23 cellular contexts compared by ENCODE assay signal in the genomic region with DNA sequence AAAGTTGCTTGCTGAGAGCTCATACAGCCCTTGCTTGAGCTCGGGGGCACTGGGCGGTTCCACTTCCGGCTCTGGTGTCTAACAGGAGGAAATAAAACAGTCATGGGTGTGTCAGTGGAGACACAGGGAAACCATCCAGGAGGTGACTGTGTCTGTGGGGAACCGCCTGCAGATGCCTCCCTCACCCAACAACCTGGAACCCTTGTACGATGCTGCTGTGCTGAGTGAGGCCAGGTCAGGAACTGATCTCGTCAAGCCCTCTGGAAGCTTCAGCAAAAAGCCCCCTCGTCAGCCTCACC.
"Had no signal": no experiment of that assay in that cellular context is flagged by ENCODE, and none has a peak within 500 bp of the region (broad histone marks: within the 10 kb centered on the region; RNA-seq: fewer than 3 reads in every experiment).

No MANE protein-coding gene starts in this region.

- H3K4me1 Mint-ChIP-seq: activated CD4-positive, alpha-beta T cell treated with anti-CD3 and anti-CD28 coated beads, Interleukin-2, amount 10 ng/mL, durations not matched to agents 7 days and 5 days; brain; natural killer cell had no signal

- FAIRE-seq: endometrium, kidney had no signal

- H3K27me3 Mint-ChIP-seq: activated CD4-positive, alpha-beta T cell treated with anti-CD3 and anti-CD28 coated beads, Interleukin-2, amount 10 ng/mL, durations not matched to agents 7 days and 5 days; activated CD8-positive, alpha-beta T cell treated with anti-CD3 and anti-CD28 coated beads for 36 hours; brain; dendritic cell treated with granulocyte-macrophage colony-stimulating factor and Interleukin-4, amounts not matched to agents 40 ng/mL and 50 ng/mL, for 4 days; stimulated activated naive CD8-positive, alpha-beta T cell treated with anti-CD3 and anti-CD28 coated beads, Interleukin-15, Interleukin-2, amounts not matched to agents 100 ng/mL and 50 ng/mL, for 24 hours; T-helper 17 cell had no signal

- ATAC-seq: activated CD8-positive, alpha-beta T cell treated with anti-CD3 and anti-CD28 coated beads for 36 hours; activated naive CD4-positive, alpha-beta T cell treated with anti-CD3 and anti-CD28 coated beads, Interleukin-2, amount 50 U/mL, for 72 hours; left lobe of liver; natural killer cell; T-helper 17 cell had no signal

- H3K4me1 ChIP-seq: prostate gland, thyroid gland had no signal

- H3K4me3 ChIP-seq: ovary, prostate gland, thyroid gland had no signal

- H3K27me3 ChIP-seq: neutrophil, ovary, thyroid gland had no signal

- H3K27ac ChIP-seq: neutrophil, ovary, prostate gland, thyroid gland, WERI-Rb-1 had no signal

- H3K9me3 ChIP-seq: neutrophil, ovary, prostate gland, thyroid gland had no signal

- H3K27ac Mint-ChIP-seq: activated CD4-positive, alpha-beta T cell treated with anti-CD3 and anti-CD28 coated beads, Interleukin-2, amount 10 ng/mL, durations not matched to agents 7 days and 5 days; activated CD8-positive, alpha-beta T cell treated with anti-CD3 and anti-CD28 coated beads for 36 hours; activated naive CD4-positive, alpha-beta T cell treated with anti-CD3 and anti-CD28 coated beads, Interleukin-2, amount 50 U/mL, for 72 hours; activated T-helper 1 cell treated with anti-CD3 and anti-CD28 coated beads, Interleukin-12 subunit alpha, Interleukin-12 subunit beta, Interleukin-2, Interleukin-4 antibody, amounts not matched to agents 30 ng/mL and 10 ng/mL and 1 ng/mL, durations not matched to agents 14 hours and 24 hours and 36 hours; brain; dendritic cell treated with granulocyte-macrophage colony-stimulating factor and Interleukin-4, amounts not matched to agents 40 ng/mL and 50 ng/mL, for 4 days; natural killer cell; stimulated activated naive CD8-positive, alpha-beta T cell treated with anti-CD3 and anti-CD28 coated beads, Interleukin-15, Interleukin-2, amounts not matched to agents 100 ng/mL and 50 ng/mL, for 24 hours; T-helper 17 cell had no signal

- H3K4me3 Mint-ChIP-seq: activated CD4-positive, alpha-beta T cell treated with anti-CD3 and anti-CD28 coated beads, Interleukin-2, amount 10 ng/mL, durations not matched to agents 7 days and 5 days; activated CD8-positive, alpha-beta T cell treated with anti-CD3 and anti-CD28 coated beads for 36 hours; activated T-helper 1 cell treated with anti-CD3 and anti-CD28 coated beads, Interleukin-12 subunit alpha, Interleukin-12 subunit beta, Interleukin-2, Interleukin-4 antibody, amounts not matched to agents 30 ng/mL and 10 ng/mL and 1 ng/mL, durations not matched to agents 14 hours and 24 hours and 36 hours; brain; dendritic cell treated with granulocyte-macrophage colony-stimulating factor and Interleukin-4, amounts not matched to agents 40 ng/mL and 50 ng/mL, for 4 days; natural killer cell; stimulated activated naive CD8-positive, alpha-beta T cell treated with anti-CD3 and anti-CD28 coated beads, Interleukin-15, Interleukin-2, amounts not matched to agents 100 ng/mL and 50 ng/mL, for 24 hours; T-helper 17 cell had no signal

- H3K9me3 Mint-ChIP-seq: activated CD4-positive, alpha-beta T cell treated with anti-CD3 and anti-CD28 coated beads, Interleukin-2, amount 10 ng/mL, durations not matched to agents 7 days and 5 days; activated CD8-positive, alpha-beta T cell treated with anti-CD3 and anti-CD28 coated beads for 36 hours; activated naive CD4-positive, alpha-beta T cell treated with anti-CD3 and anti-CD28 coated beads, Interleukin-2, amount 50 U/mL, for 72 hours; activated T-helper 1 cell treated with anti-CD3 and anti-CD28 coated beads, Interleukin-12 subunit alpha, Interleukin-12 subunit beta, Interleukin-2, Interleukin-4 antibody, amounts not matched to agents 30 ng/mL and 10 ng/mL and 1 ng/mL, durations not matched to agents 14 hours and 24 hours and 36 hours; brain; dendritic cell treated with granulocyte-macrophage colony-stimulating factor and Interleukin-4, amounts not matched to agents 40 ng/mL and 50 ng/mL, for 4 days; natural killer cell; stimulated activated naive CD8-positive, alpha-beta T cell treated with anti-CD3 and anti-CD28 coated beads, Interleukin-15, Interleukin-2, amounts not matched to agents 100 ng/mL and 50 ng/mL, for 24 hours had no signal

- H3K36me3 ChIP-seq: ovary had no signal

- DNase-seq: activated CD4-positive, alpha-beta T cell treated with anti-CD3 and anti-CD28 coated beads, Interleukin-2, amount 10 ng/mL, durations not matched to agents 7 days and 5 days; activated CD4-positive, CD25-positive, alpha-beta regulatory T cell treated with anti-CD3 and anti-CD28 coated beads, Interleukin-2, amount 50 U/mL, for 72 hours; activated CD8-positive, alpha-beta T cell treated with anti-CD3 and anti-CD28 coated beads for 36 hours; activated gamma-delta T cell; effector CD4-positive, alpha-beta T cell; foreskin melanocyte; kidney; natural killer cell; ovary; stimulated activated CD4-positive, alpha-beta T cell treated with anti-CD3 and anti-CD28 coated beads, Interleukin-4, amount 100 ng/mL, for 4 hours; substantia nigra; T-helper 17 cell; thyroid gland; WERI-Rb-1 had no signal
